ENCODE assay signal across 21 cellular contexts in genomic region chr5:75514323-75514722, GRCh38. TPM values are rescaled to one million over a fixed set of nuclear protein-coding genes. Genes with fewer than 3 reads are reported as not detected.
DNase-seq lines count a peak whose midpoint lies in the region; ATAC-seq, FAIRE-seq and TF ChIP-seq lines count a peak whose summit lies in the region.
"Had no signal": no experiment of that assay in that cellular context is flagged by ENCODE, and none has a peak within 500 bp of the region (broad histone marks: within the 10 kb centered on the region; RNA-seq: fewer than 3 reads in every experiment).

No MANE protein-coding gene starts in this region.

- DNase-seq in stimulated activated naive CD8-positive, alpha-beta T cell treated with anti-CD3 and anti-CD28 coated beads, Interleukin-15, Interleukin-2, amounts not matched to agents 100 U/mL and 50 U/mL, for 24 hours: no peak
- DNase-seq in astrocyte (ENCODE audit: low read depth) (no peak), WERI-Rb-1 (no peak), A172 (ENCODE audit: low spot score) (no peak), upper lobe of left lung (no peak)
- DNase-seq: activated naive CD4-positive, alpha-beta T cell treated with Interleukin-2 at 50 U/mL for 16 hours; CD4-positive, alpha-beta memory T cell; gastrocnemius medialis; hypothalamus; lower lobe of right lung; MM.1S; NCI-H2171 treated with DMSO at 0.1 percent for 48 hours; NCI-H526 treated with DMSO at 0.1 percent for 48 hours; occipital lobe; SIG-M5 had no signal

- H3K27me3 ChIP-seq in Loucy (ENCODE audit: insufficient read depth, low read length, poor library complexity, severe bottlenecking) (no peaks in the 10 kb centered on the region), astrocyte (ENCODE audit: insufficient read depth, low read length) (no peaks in the 10 kb centered on the region), WERI-Rb-1 (ENCODE audit: insufficient read depth, low read depth, severe bottlenecking) (no peaks in the 10 kb centered on the region), upper lobe of left lung (no peaks in the 10 kb centered on the region)
- H3K27me3 ChIP-seq: ascending aorta, gastrocnemius medialis had no signal

- H4K20me1 ChIP-seq in Loucy (ENCODE audit: insufficient read depth, low read length, poor library complexity, severe bottlenecking) (peaks cover 38% of the 10 kb centered on the region), astrocyte (ENCODE audit: insufficient read depth, low read length) (peaks cover 28% of the 10 kb centered on the region)

- H3K9me2 ChIP-seq in Loucy (replicated peaks; ENCODE audit: low read depth, low read length): no peaks in the 10 kb centered on the region

- TF ChIP-seq EP300 in upper lobe of left lung (IDR thresholded peaks at IDR 0.05): no peak

- no peaks in the 10 kb centered on the region for H3K27me3 Mint-ChIP-seq in stimulated activated naive CD8-positive, alpha-beta T cell treated with anti-CD3 and anti-CD28 coated beads, Interleukin-15, Interleukin-2, amounts not matched to agents 100 ng/mL and 50 ng/mL, for 24 hours
- H3K27me3 Mint-ChIP-seq in astrocyte (ENCODE audit: low read depth, unreplicated experiment): no peaks in the 10 kb centered on the region
- H3K27me3 Mint-ChIP-seq: CD4-positive, alpha-beta memory T cell had no signal

- peaks cover 29% of the 10 kb centered on the region for H3K36me3 Mint-ChIP-seq in stimulated activated naive CD8-positive, alpha-beta T cell treated with anti-CD3 and anti-CD28 coated beads, Interleukin-15, Interleukin-2, amounts not matched to agents 100 ng/mL and 50 ng/mL, for 24 hours (ENCODE audit: low read depth)
- H3K36me3 Mint-ChIP-seq in astrocyte (ENCODE audit: low read depth, unreplicated experiment): no peaks in the 10 kb centered on the region

- no peaks in the 10 kb centered on the region for H3K9me3 Mint-ChIP-seq in stimulated activated naive CD8-positive, alpha-beta T cell treated with anti-CD3 and anti-CD28 coated beads, Interleukin-15, Interleukin-2, amounts not matched to agents 100 ng/mL and 50 ng/mL, for 24 hours
- H3K9me3 Mint-ChIP-seq in astrocyte (ENCODE audit: unreplicated experiment): no peaks in the 10 kb centered on the region
- H3K9me3 Mint-ChIP-seq: CD4-positive, alpha-beta memory T cell had no signal

- peak overlapping the region; percentile 93 for H3K4me3 Mint-ChIP-seq in stimulated activated naive CD8-positive, alpha-beta T cell treated with anti-CD3 and anti-CD28 coated beads, Interleukin-15, Interleukin-2, amounts not matched to agents 100 ng/mL and 50 ng/mL, for 24 hours
- peak overlapping the region; percentile 14 for H3K4me3 Mint-ChIP-seq in astrocyte (ENCODE audit: unreplicated experiment)
- H3K4me3 Mint-ChIP-seq: CD4-positive, alpha-beta memory T cell; T-helper 1 cell treated with Interleukin-12 subunit alpha and Interleukin-12 subunit beta and Interleukin-4 antibody, amounts not matched to agents 30 μg/mL and 1 μg/mL, for 36 hours had no signal

- H2AFZ ChIP-seq in Loucy (ENCODE audit: low read length) (no peak overlapping the region), astrocyte (ENCODE audit: low read depth, low read length) (no peak overlapping the region)

- H3F3A ChIP-seq in Loucy (ENCODE audit: low read depth): no peaks in the 10 kb centered on the region

- no peak for ATAC-seq in stimulated activated naive CD8-positive, alpha-beta T cell treated with anti-CD3 and anti-CD28 coated beads, Interleukin-15, Interleukin-2, amounts not matched to agents 100 U/mL and 50 U/mL, for 24 hours
- no peak for ATAC-seq in GM18498 (IDR thresholded peaks at IDR 0.05; ENCODE audit: unreplicated experiment)
- no peak for ATAC-seq in upper lobe of left lung (ENCODE audit: low FRiP score in 2 of 2)
- ATAC-seq: gastrocnemius medialis, lower lobe of right lung had no signal

- H3K4me3 ChIP-seq in Loucy (ENCODE audit: low read length, poor library complexity, severe bottlenecking) (peak overlapping the region; percentile 82), astrocyte (ENCODE audit: insufficient read depth, low read depth, low read length) (no peak overlapping the region), WERI-Rb-1 (ENCODE audit: low read depth, low read length) (no peak overlapping the region), upper lobe of left lung (no peak overlapping the region)
- H3K4me3 ChIP-seq: gastrocnemius medialis, lower lobe of right lung had no signal

- FAIRE-seq in astrocyte (lab: Jason Lieb, UNC): no peak

- H3K36me3 ChIP-seq in Loucy (ENCODE audit: insufficient read depth, low read length) (no peaks in the 10 kb centered on the region), astrocyte (ENCODE audit: insufficient read depth, low read length) (no peaks in the 10 kb centered on the region), WERI-Rb-1 (0 out of 2 replicates have a peak, but pooled peaks cover 7% of the 10 kb centered on the region), upper lobe of left lung (no peaks in the 10 kb centered on the region)
- H3K36me3 ChIP-seq: ascending aorta, gastrocnemius medialis, lower lobe of right lung had no signal

- no peak for TF ChIP-seq POLR2A in upper lobe of left lung (IDR thresholded peaks at IDR 0.05)

- no peaks in the 10 kb centered on the region for H3K9me3 ChIP-seq in Loucy (ENCODE audit: insufficient read depth, low read depth, low read length)
- H3K9me3 ChIP-seq in astrocyte (ENCODE audit: insufficient read depth, low read depth, low read length): no peaks in the 10 kb centered on the region
- no peaks in the 10 kb centered on the region for H3K9me3 ChIP-seq in WERI-Rb-1 (ENCODE audit: severe bottlenecking)
- H3K9me3 ChIP-seq in upper lobe of left lung: no peaks in the 10 kb centered on the region
- H3K9me3 ChIP-seq: ascending aorta, gastrocnemius medialis, lower lobe of right lung had no signal

- H3K9ac ChIP-seq in Loucy (ENCODE audit: low read depth, low read length, poor library complexity, severe bottlenecking) (no peak overlapping the region), astrocyte (ENCODE audit: low read length) (no peak overlapping the region)

- WGBS in upper lobe of left lung, 2 donors: 96 to 100% methylated on average over 3 of the region's 3 CpGs

- peaks cover 73% of the 10 kb centered on the region for H3K4me1 Mint-ChIP-seq in stimulated activated naive CD8-positive, alpha-beta T cell treated with anti-CD3 and anti-CD28 coated beads, Interleukin-15, Interleukin-2, amounts not matched to agents 100 ng/mL and 50 ng/mL, for 24 hours (ENCODE audit: low read depth)
- H3K4me1 Mint-ChIP-seq in astrocyte (ENCODE audit: low read depth, unreplicated experiment): peaks cover 16% of the 10 kb centered on the region

- no peak for TF ChIP-seq CTCF in Loucy (conservative IDR thresholded peaks at IDR 0.05; ENCODE audit: low read length)
- no peak for TF ChIP-seq CTCF in astrocyte (IDR thresholded peaks at IDR 0.05; ENCODE audit: insufficient read depth, low read depth, low read length)
- TF ChIP-seq CTCF in WERI-Rb-1 (IDR thresholded peaks at IDR 0.05; ENCODE audit: low read depth, low read length): no peak
- no peak for TF ChIP-seq CTCF in upper lobe of left lung (IDR thresholded peaks at IDR 0.05)

- H3K4me1 ChIP-seq in Loucy (ENCODE audit: insufficient read depth, low read length, poor library complexity, severe bottlenecking): peaks cover 60% of the 10 kb centered on the region
- H3K4me1 ChIP-seq in astrocyte (ENCODE audit: insufficient read depth, low read length): no peaks in the 10 kb centered on the region
- peaks cover 20 to 29% (median 22%) of the 10 kb centered on the region in 4 donors for H3K4me1 ChIP-seq in upper lobe of left lung

- H3K27ac ChIP-seq in astrocyte (ENCODE audit: low read depth, low read length) (no peak overlapping the region), WERI-Rb-1 (no peak overlapping the region), upper lobe of left lung (no peak overlapping the region)
- H3K27ac ChIP-seq: ascending aorta, gastrocnemius medialis, lower lobe of right lung, VCaP had no signal

- H3K27ac Mint-ChIP-seq in stimulated activated naive CD8-positive, alpha-beta T cell treated with anti-CD3 and anti-CD28 coated beads, Interleukin-15, Interleukin-2, amounts not matched to agents 100 ng/mL and 50 ng/mL, for 24 hours: no peak overlapping the region
- H3K27ac Mint-ChIP-seq in astrocyte (ENCODE audit: unreplicated experiment): no peak overlapping the region
- H3K27ac Mint-ChIP-seq: T-helper 1 cell treated with Interleukin-12 subunit alpha and Interleukin-12 subunit beta and Interleukin-4 antibody, amounts not matched to agents 30 μg/mL and 1 μg/mL, for 36 hours had no signal

- peak overlapping the region; percentile 71 for H3K4me2 ChIP-seq in Loucy (ENCODE audit: low read depth, low read length, poor library complexity, severe bottlenecking)
- no peak overlapping the region for H3K4me2 ChIP-seq in astrocyte (ENCODE audit: low read length)

- H3K79me2 ChIP-seq in Loucy (ENCODE audit: insufficient read depth, low read length): peaks cover 92% of the 10 kb centered on the region
- H3K79me2 ChIP-seq in astrocyte (ENCODE audit: insufficient read depth, low read length): peaks cover 97% of the 10 kb centered on the region

RNA-seq across cellular contexts. Expression of gene POLK, which starts 2.6 kb away (rescaled TPM):
- total RNA-seq in astrocyte: 27.5 and 27.6 TPM in 2 replicates
- 36.1 and 36.7 TPM in 2 replicates for total RNA-seq in A172 (2014; rRNA removed; shearing (Covaris generic))
- total RNA-seq in upper lobe of left lung: 10 to 100 TPM; 19.2 to 55.3 (median 29.6) TPM

RNA-seq across cellular contexts. Expression of gene CERT1, which starts 2.9 kb away (rescaled TPM):
- total RNA-seq in astrocyte (29.5 and 29.6 TPM in 2 replicates), upper lobe of left lung (10 to 100 TPM; 22.3 to 79.3 (median 58.0) TPM)
- 16.2 and 17.6 TPM in 2 replicates for total RNA-seq in A172 (2014; rRNA removed; shearing (Covaris generic))
